Comparison of ENCODE assay signal across 26 cellular contexts in genomic region chr9:108672475-108673065, GRCh38.
DNase-seq lines count a peak whose midpoint lies in the region; ATAC-seq and TF ChIP-seq lines count a peak whose summit lies in the region.
"Had no signal": no experiment of that assay in that cellular context is flagged by ENCODE, and none has a peak within 500 bp of the region (broad histone marks: within the 10 kb centered on the region; RNA-seq: fewer than 3 reads in every experiment).

No MANE protein-coding gene starts in this region.

- no peak overlapping the region for H3K27ac ChIP-seq in breast epithelium
- peak overlapping the region; percentile 16; the same call in 1 of the 2 replicates for H3K27ac ChIP-seq in WERI-Rb-1
- peak overlapping the region; percentile 72 for H3K27ac ChIP-seq in hepatocyte
- peak overlapping the region; percentile 60 for H3K27ac ChIP-seq in vagina
- H3K27ac ChIP-seq: HL-60, transverse colon had no signal

- H3K4me1 ChIP-seq in breast epithelium: no peaks in the 10 kb centered on the region
- no peaks in the 10 kb centered on the region for H3K4me1 ChIP-seq in hepatocyte (ENCODE audit: insufficient read depth)
- H3K4me1 ChIP-seq in vagina: peaks cover 31% of the 10 kb centered on the region
- H3K4me1 ChIP-seq: transverse colon had no signal

- BruUV-seq in MCF 10A (replicated peaks; lab: Mats Ljungman, UMichigan): no TSS peak

- H3K27me3 ChIP-seq in breast epithelium: no peaks in the 10 kb centered on the region
- no peaks in the 10 kb centered on the region for H3K27me3 ChIP-seq in WERI-Rb-1 (ENCODE audit: insufficient read depth, low read depth, severe bottlenecking)
- H3K27me3 ChIP-seq in hepatocyte: no peaks in the 10 kb centered on the region
- no peaks in the 10 kb centered on the region for H3K27me3 ChIP-seq in vagina
- H3K27me3 ChIP-seq: transverse colon had no signal

- TF ChIP-seq CTCF in MCF 10A (IDR thresholded peaks at IDR 0.05; ENCODE audit: unreplicated experiment) (no peak), breast epithelium (IDR thresholded peaks at IDR 0.05) (no peak), WERI-Rb-1 (IDR thresholded peaks at IDR 0.05; ENCODE audit: low read depth, low read length) (no peak), hepatocyte (IDR thresholded peaks at IDR 0.05; ENCODE audit: poor library complexity) (no peak), vagina (IDR thresholded peaks at IDR 0.05) (no peak)

- ATAC-seq in effector memory CD8-positive, alpha-beta T cell (replicated peaks): no peak
- ATAC-seq: activated CD4-positive, alpha-beta T cell treated with anti-CD3 and anti-CD28 coated beads for 36 hours; GM23338; left cardiac atrium; naive thymus-derived CD4-positive, alpha-beta T cell had no signal

- no peak for TF ChIP-seq POLR2A in breast epithelium (IDR thresholded peaks at IDR 0.05)
- TF ChIP-seq POLR2A in vagina (IDR thresholded peaks at IDR 0.05): no peak

- H3K9me3 Mint-ChIP-seq in MCF 10A (ENCODE audit: unreplicated experiment): no peaks in the 10 kb centered on the region
- no peaks in the 10 kb centered on the region for H3K9me3 Mint-ChIP-seq in effector memory CD8-positive, alpha-beta T cell
- H3K9me3 Mint-ChIP-seq: activated naive CD4-positive, alpha-beta T cell treated with anti-CD3 and anti-CD28 coated beads, Interleukin-2, amount 50 U/mL, for 24 hours; activated T-helper 1 cell treated with anti-CD3 and anti-CD28 coated beads, Interleukin-12 subunit alpha, Interleukin-12 subunit beta, Interleukin-2, Interleukin-4 antibody, amounts not matched to agents 30 ng/mL and 10 ng/mL and 1 ng/mL, durations not matched to agents 14 hours and 24 hours and 36 hours; memory B cell; stimulated activated naive CD8-positive, alpha-beta T cell treated with anti-CD3 and anti-CD28 coated beads, Interleukin-15, Interleukin-2, amounts not matched to agents 100 ng/mL and 50 ng/mL, for 24 hours had no signal

- H2AFZ ChIP-seq in hepatocyte: no peak overlapping the region
- H2AFZ ChIP-seq: GM23338 had no signal

- no peak overlapping the region for H3K4me3 Mint-ChIP-seq in MCF 10A (ENCODE audit: unreplicated experiment)
- no peak overlapping the region for H3K4me3 Mint-ChIP-seq in effector memory CD8-positive, alpha-beta T cell
- H3K4me3 Mint-ChIP-seq: activated CD4-positive, alpha-beta T cell treated with anti-CD3 and anti-CD28 coated beads for 36 hours; activated naive CD4-positive, alpha-beta T cell treated with anti-CD3 and anti-CD28 coated beads, Interleukin-2, amount 50 U/mL, for 24 hours; activated T-helper 1 cell treated with anti-CD3 and anti-CD28 coated beads, Interleukin-12 subunit alpha, Interleukin-12 subunit beta, Interleukin-2, Interleukin-4 antibody, amounts not matched to agents 30 ng/mL and 10 ng/mL and 1 ng/mL, durations not matched to agents 14 hours and 24 hours and 36 hours; B cell; GM23338; memory B cell; naive thymus-derived CD4-positive, alpha-beta T cell; stimulated activated naive CD8-positive, alpha-beta T cell treated with anti-CD3 and anti-CD28 coated beads, Interleukin-15, Interleukin-2, amounts not matched to agents 100 ng/mL and 50 ng/mL, for 24 hours had no signal

- H3K9me3 ChIP-seq in breast epithelium (no peaks in the 10 kb centered on the region), WERI-Rb-1 (ENCODE audit: severe bottlenecking) (no peaks in the 10 kb centered on the region), hepatocyte (ENCODE audit: low read depth) (no peaks in the 10 kb centered on the region), vagina (no peaks in the 10 kb centered on the region)
- H3K9me3 ChIP-seq: transverse colon had no signal

- H3K4me2 ChIP-seq in hepatocyte: no peak overlapping the region
- H3K4me2 ChIP-seq: GM23338 had no signal

- no peaks in the 10 kb centered on the region for H3K36me3 Mint-ChIP-seq in MCF 10A (ENCODE audit: insufficient read depth, unreplicated experiment)
- H3K36me3 Mint-ChIP-seq in effector memory CD8-positive, alpha-beta T cell (ENCODE audit: insufficient read depth): no peaks in the 10 kb centered on the region
- H3K36me3 Mint-ChIP-seq: activated naive CD4-positive, alpha-beta T cell treated with anti-CD3 and anti-CD28 coated beads, Interleukin-2, amount 50 U/mL, for 24 hours; memory B cell; naive thymus-derived CD4-positive, alpha-beta T cell had no signal

- H3K36me3 ChIP-seq in breast epithelium: no peaks in the 10 kb centered on the region
- H3K36me3 ChIP-seq in WERI-Rb-1: peaks cover 45% of the 10 kb centered on the region
- no peaks in the 10 kb centered on the region for H3K36me3 ChIP-seq in hepatocyte (replicated peaks; ENCODE audit: insufficient read depth, low read depth)
- H3K36me3 ChIP-seq in vagina: no peaks in the 10 kb centered on the region
- H3K36me3 ChIP-seq: transverse colon had no signal

- H3K79me2 ChIP-seq in hepatocyte: no peaks in the 10 kb centered on the region

- POLR2A ChIA-PET in MCF 10A (lab: Yijun Ruan, JAX): interaction anchor here (0.5 to 2.2 kb wide), 4 partner anchors 17 to 1189 kb away, joined by 3 to 7 read pairs (median 3); no protein-coding TSS in a partner anchor

- CTCF ChIA-PET in MCF 10A (lab: Yijun Ruan, JAX): interaction anchor here (0.7 to 2.9 kb wide), 3 partner anchors 13 to 264 kb away, joined by 3 to 14 read pairs (median 4); no protein-coding TSS in a partner anchor

- peak overlapping the region; percentile 33 for H3K27ac Mint-ChIP-seq in MCF 10A (ENCODE audit: low read depth, unreplicated experiment)
- H3K27ac Mint-ChIP-seq in effector memory CD8-positive, alpha-beta T cell: no peak overlapping the region
- H3K27ac Mint-ChIP-seq: activated CD4-positive, alpha-beta T cell treated with anti-CD3 and anti-CD28 coated beads for 36 hours; activated naive CD4-positive, alpha-beta T cell treated with anti-CD3 and anti-CD28 coated beads, Interleukin-2, amount 50 U/mL, for 24 hours; activated T-helper 1 cell treated with anti-CD3 and anti-CD28 coated beads, Interleukin-12 subunit alpha, Interleukin-12 subunit beta, Interleukin-2, Interleukin-4 antibody, amounts not matched to agents 30 ng/mL and 10 ng/mL and 1 ng/mL, durations not matched to agents 14 hours and 24 hours and 36 hours; B cell; GM23338; memory B cell; naive thymus-derived CD4-positive, alpha-beta T cell; stimulated activated naive CD8-positive, alpha-beta T cell treated with anti-CD3 and anti-CD28 coated beads, Interleukin-15, Interleukin-2, amounts not matched to agents 100 ng/mL and 50 ng/mL, for 24 hours had no signal

- peaks cover 49% of the 10 kb centered on the region for H3K4me1 Mint-ChIP-seq in MCF 10A (ENCODE audit: insufficient read depth, unreplicated experiment)
- H3K4me1 Mint-ChIP-seq in effector memory CD8-positive, alpha-beta T cell (ENCODE audit: low read depth in 2 of 2): no peaks in the 10 kb centered on the region
- H3K4me1 Mint-ChIP-seq: activated CD4-positive, alpha-beta T cell treated with anti-CD3 and anti-CD28 coated beads for 36 hours; activated naive CD4-positive, alpha-beta T cell treated with anti-CD3 and anti-CD28 coated beads, Interleukin-2, amount 50 U/mL, for 24 hours; B cell had no signal

- H3K4me3 ChIP-seq in breast epithelium (no peak overlapping the region), WERI-Rb-1 (ENCODE audit: low read depth, low read length) (no peak overlapping the region), hepatocyte (no peak overlapping the region), vagina (no peak overlapping the region)
- H3K4me3 ChIP-seq: GM23338, transverse colon had no signal

- H3K9me2 ChIP-seq in hepatocyte (replicated peaks; ENCODE audit: insufficient read depth): no peaks in the 10 kb centered on the region

- H4K20me1 ChIP-seq in hepatocyte (ENCODE audit: insufficient read depth, poor library complexity, severe bottlenecking): no peaks in the 10 kb centered on the region

- no peaks in the 10 kb centered on the region for H3K27me3 Mint-ChIP-seq in MCF 10A (ENCODE audit: insufficient read depth, unreplicated experiment)
- no peaks in the 10 kb centered on the region for H3K27me3 Mint-ChIP-seq in effector memory CD8-positive, alpha-beta T cell
- H3K27me3 Mint-ChIP-seq: activated CD4-positive, alpha-beta T cell treated with anti-CD3 and anti-CD28 coated beads for 36 hours; activated naive CD4-positive, alpha-beta T cell treated with anti-CD3 and anti-CD28 coated beads, Interleukin-2, amount 50 U/mL, for 24 hours; B cell; memory B cell; stimulated activated naive CD8-positive, alpha-beta T cell treated with anti-CD3 and anti-CD28 coated beads, Interleukin-15, Interleukin-2, amounts not matched to agents 100 ng/mL and 50 ng/mL, for 24 hours had no signal

- 80% methylated on average over 5 of the region's 5 CpGs for WGBS in hepatocyte (ENCODE audit: low lambda C conversion rate, missing lambda C conversion rate)

- intact Hi-C loops in MCF 10A (cut with micrococcal nuclease): loop anchor here (1.0 to 5.0 kb wide), 5 partner anchors 90 to 1205 kb away; no protein-coding TSS in a partner anchor
- intact Hi-C loops in breast epithelium (cut with DNase I; ENCODE audit: low total_unique reads): no loop called here
- intact Hi-C loops in vagina (cut with DNase I): no loop called here

- DNase-seq in MCF 10A (ENCODE audit: unreplicated experiment) (peak; percentile 41), breast epithelium (ENCODE audit: low spot score in 2 of 2) (no peak), WERI-Rb-1 (peak; percentile 22), hepatocyte (ENCODE audit: low spot score) (peak; percentile 33), vagina (ENCODE audit: extremely low spot score in 2 of 2) (peak; percentile 85 to 94)
- DNase-seq in stimulated activated CD4-positive, alpha-beta T cell treated with anti-CD3 and anti-CD28 coated beads, Interleukin-2, amount 100 ng/mL, for 24 hours: no peak
- no peak for DNase-seq in effector memory CD8-positive, alpha-beta T cell
- DNase-seq in activated naive CD4-positive, alpha-beta T cell treated with Interleukin-2 at 50 U/mL for 16 hours: no peak
- DNase-seq: activated CD4-positive, alpha-beta T cell treated with anti-CD3 and anti-CD28 coated beads for 36 hours; central memory CD4-positive, alpha-beta T cell; DMS79; left cardiac atrium; MM.1S; naive thymus-derived CD4-positive, alpha-beta T cell; NCI-H1436; NCI-H2171 treated with DMSO at 0.1 percent for 48 hours; NCI-H748 treated with DMSO at 0.1 percent for 48 hours; SHP77 treated with DMSO at 0.1 percent for 48 hours; transverse colon had no signal

Comparison
In these comparisons a context has a peak if more than half of its experiments do, and no peak if none do; other contexts are left out.
1. DNase-seq: peak in MCF 10A (single experiment), WERI-Rb-1 (single experiment), hepatocyte (single experiment) and vagina (2 of 2); none in breast epithelium (0 of 2), stimulated activated CD4-positive, alpha-beta T cell treated with anti-CD3 and anti-CD28 coated beads, Interleukin-2, amount 100 ng/mL, for 24 hours (0 of 2), effector memory CD8-positive, alpha-beta T cell (0 of 3) and activated naive CD4-positive, alpha-beta T cell treated with Interleukin-2 at 50 U/mL for 16 hours (single experiment).
2. H3K27ac ChIP-seq: peak in WERI-Rb-1 (single experiment), hepatocyte (single experiment) and vagina (single experiment); none in breast epithelium (0 of 2).